ENCODE assay signal across 13 cellular contexts in the genomic region with DNA sequence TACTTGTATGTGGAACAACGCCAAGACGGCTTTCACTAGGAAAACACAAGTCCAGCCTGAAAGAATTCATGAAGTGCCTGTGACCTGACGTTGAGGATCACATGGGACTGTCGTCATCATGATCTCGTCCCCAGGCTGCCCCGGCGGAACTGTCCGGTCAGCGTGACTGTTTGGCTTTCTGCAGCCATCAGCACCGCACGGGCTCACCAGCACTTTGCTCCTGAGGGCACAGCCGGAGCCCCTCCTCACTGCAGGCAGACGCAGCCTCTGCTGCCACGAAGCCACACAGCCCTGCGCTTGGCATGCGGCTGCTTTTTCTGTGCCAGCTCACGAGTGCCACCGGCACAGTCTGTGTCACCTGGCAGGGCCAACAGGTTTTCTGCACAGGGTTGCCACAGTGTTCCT. TPM values are rescaled to one million over a fixed set of nuclear protein-coding genes. Genes with fewer than 3 reads are reported as not detected.
DNase-seq lines count a peak whose midpoint lies in the region; ATAC-seq, FAIRE-seq and TF ChIP-seq lines count a peak whose summit lies in the region.
"Had no signal": no experiment of that assay in that cellular context is flagged by ENCODE, and none has a peak within 500 bp of the region (broad histone marks: within the 10 kb centered on the region; RNA-seq: fewer than 3 reads in every experiment).

No MANE protein-coding gene starts in this region.

- H3F3A ChIP-seq in GM23338 (replicated peaks; ENCODE audit: low read depth) = peaks cover under 1% of the 10 kb centered on the region

- ATAC-seq in left cardiac atrium (peak; percentile 70 to 77), GM23338 (no peak), HG02840 (IDR thresholded peaks at IDR 0.05; ENCODE audit: low FRiP score, unreplicated experiment) (no peak), HG02588 (IDR thresholded peaks at IDR 0.05; ENCODE audit: unreplicated experiment) (no peak), HG02885 (IDR thresholded peaks at IDR 0.05; ENCODE audit: poor library complexity, unreplicated experiment) (no peak)

- H3K27ac Mint-ChIP-seq in astrocyte (ENCODE audit: unreplicated experiment) (no peak overlapping the region), GM23338 (no peak overlapping the region)

- peak overlapping the region; percentile 55 for H3K9ac ChIP-seq in astrocyte (ENCODE audit: low read length)

- H3K27ac ChIP-seq in astrocyte (ENCODE audit: low read depth, low read length) = peak overlapping the region; percentile 68
- H3K27ac ChIP-seq in GM23338 (ENCODE audit: low read depth) = no peak overlapping the region
- H3K27ac ChIP-seq: HL-60, neutrophil had no signal

- no peaks in the 10 kb centered on the region for H3K9me3 ChIP-seq in astrocyte (ENCODE audit: insufficient read depth, low read depth, low read length)
- H3K9me3 ChIP-seq: neutrophil had no signal

- FAIRE-seq in astrocyte (lab: Jason Lieb, UNC) = no peak
- FAIRE-seq: colon had no signal

- H2AFZ ChIP-seq in astrocyte (ENCODE audit: low read depth, low read length) (no peak overlapping the region), GM23338 (no peak overlapping the region)

- no peaks in the 10 kb centered on the region for H3K9me3 Mint-ChIP-seq in astrocyte (ENCODE audit: unreplicated experiment)
- no peaks in the 10 kb centered on the region for H3K9me3 Mint-ChIP-seq in GM23338

- intact Hi-C loops in left cardiac atrium (cut with DNase I) = no loop called here

- H3K27me3 Mint-ChIP-seq in astrocyte (ENCODE audit: low read depth, unreplicated experiment) (no peaks in the 10 kb centered on the region), GM23338 (ENCODE audit: insufficient read depth, low read depth, poor library complexity) (peaks cover 10% of the 10 kb centered on the region)

- H4K20me1 ChIP-seq in astrocyte (ENCODE audit: insufficient read depth, low read length) = peaks cover 8% of the 10 kb centered on the region
- H4K20me1 ChIP-seq in GM23338 (replicated peaks; ENCODE audit: insufficient read depth) = 0 out of 2 replicates have a peak, but pooled peaks cover 3% of the 10 kb centered on the region

- POLR2A ChIA-PET in BJ (lab: Charles Lee) = no interaction called here

- no peak overlapping the region for H3K4me3 Mint-ChIP-seq in astrocyte (ENCODE audit: unreplicated experiment)
- H3K4me3 Mint-ChIP-seq in GM23338 = no peak overlapping the region

- H3K79me2 ChIP-seq in astrocyte (ENCODE audit: insufficient read depth, low read length) (peaks cover 14% of the 10 kb centered on the region), GM23338 (replicated peaks; ENCODE audit: insufficient read depth) (peaks cover 17% of the 10 kb centered on the region; the same call in 1 of the 2 replicates)

- H3K4me1 Mint-ChIP-seq in astrocyte (ENCODE audit: low read depth, unreplicated experiment) (no peaks in the 10 kb centered on the region), GM23338 (no peaks in the 10 kb centered on the region)

- H3K36me3 Mint-ChIP-seq in astrocyte (ENCODE audit: low read depth, unreplicated experiment) = peaks cover 25% of the 10 kb centered on the region
- peaks cover 76% of the 10 kb centered on the region for H3K36me3 Mint-ChIP-seq in GM23338 (ENCODE audit: low read depth)

- CTCF ChIA-PET in BJ (lab: Yijun Ruan, JAX) = interaction anchor here (1.0 kb wide), 1 partner anchor 81 kb away, joined by 4 read pairs; no protein-coding TSS in a partner anchor

- no peaks in the 10 kb centered on the region for H3K9me2 ChIP-seq in GM23338 (ENCODE audit: insufficient read depth)

- H3K4me2 ChIP-seq in astrocyte (ENCODE audit: low read length) (peak overlapping the region; percentile 25), GM23338 (no peak overlapping the region)

- peaks cover 10% of the 10 kb centered on the region for H3K4me1 ChIP-seq in astrocyte (ENCODE audit: insufficient read depth, low read length)
- H3K4me1 ChIP-seq in GM23338 (ENCODE audit: insufficient read depth) = no peaks in the 10 kb centered on the region

- TF ChIP-seq CTCF in BJ (IDR thresholded peaks at IDR 0.05; ENCODE audit: insufficient read depth, low read depth, low read length) (no peak), astrocyte (IDR thresholded peaks at IDR 0.05; ENCODE audit: insufficient read depth, low read depth, low read length) (no peak), GM23338 (conservative IDR thresholded peaks at IDR 0.05; ENCODE audit: low read depth in 2 of 2) (no peak)

- H3K36me3 ChIP-seq in BJ (ENCODE audit: control insufficient read depth, insufficient read depth, low read length) (peaks cover 14% of the 10 kb centered on the region), astrocyte (ENCODE audit: insufficient read depth, low read length) (peaks cover 27% of the 10 kb centered on the region), GM23338 (ENCODE audit: insufficient read depth) (peaks cover 12% of the 10 kb centered on the region; the same call in 1 of the 2 replicates)
- H3K36me3 ChIP-seq: neutrophil had no signal

- DNase-seq in BJ (ENCODE audit: low read depth) (peak; percentile 80), astrocyte (ENCODE audit: low read depth) (peak; percentile 56), left cardiac atrium (peak; percentile 72), renal cortical epithelial cell (ENCODE audit: low read depth) (peak; percentile 62), GM23338 (ENCODE audit: low spot score) (no peak)
- DNase-seq: activated CD4-positive, alpha-beta T cell treated with anti-CD3 and anti-CD28 coated beads for 48 hours; NCI-H510A had no signal

- H3K4me3 ChIP-seq in BJ (ENCODE audit: low read depth, low read length) (no peak overlapping the region), astrocyte (ENCODE audit: insufficient read depth, low read depth, low read length) (no peak overlapping the region), GM23338 (no peak overlapping the region)

- H3K27me3 ChIP-seq in BJ (ENCODE audit: control insufficient read depth, insufficient read depth, low read length) = no peaks in the 10 kb centered on the region
- no peaks in the 10 kb centered on the region for H3K27me3 ChIP-seq in astrocyte (ENCODE audit: insufficient read depth, low read length)
- H3K27me3 ChIP-seq in GM23338 (ENCODE audit: insufficient read depth) = no peaks in the 10 kb centered on the region
- H3K27me3 ChIP-seq: neutrophil had no signal

TF ChIP-seq in GM23338, 12 proteins besides CTCF, POLR2A, EP300 and RAD21:
- TF ChIP-seq EZH2 (IDR thresholded peaks at IDR 0.05; ENCODE audit: low read depth, unreplicated experiment) = no peak

RNA-seq across cellular contexts. Expression of a gene that starts 9.4 kb away (rescaled TPM):
- 15.6 and 21.7 TPM in 2 replicates for polyA plus RNA-seq in BJ (2011; rRNA removed)
- 8.7 and 15.9 TPM in 2 replicates for polyA minus RNA-seq in BJ (2011; rRNA and poly(A)+ RNA removed)
- total RNA-seq in astrocyte = 32.1 and 43.0 TPM in 2 replicates
- 10 to 100 TPM; 17.8 to 28.3 TPM for total RNA-seq in left cardiac atrium
- total RNA-seq in renal cortical epithelial cell = 30.7 and 36.5 TPM in 2 replicates
- 55.0 and 79.1 TPM in 2 replicates for total RNA-seq in GM23338 (2014; rRNA removed; shearing (Covaris generic))
- 48.0 and 54.5 TPM in 2 replicates for polyA plus RNA-seq in GM23338 (2016; fragmentation: Nextera tagmentation; extraction: Ambion mirVana)

RNA-seq across cellular contexts. Expression of a gene that starts 34.7 kb away (rescaled TPM):
- polyA plus RNA-seq in BJ (2011; rRNA removed) (177 and 222 TPM in 2 replicates), GM23338 (2016; fragmentation: Nextera tagmentation; extraction: Ambion mirVana) (57.9 and 63.3 TPM in 2 replicates)
- polyA minus RNA-seq in BJ (2011; rRNA and poly(A)+ RNA removed) = 87.6 and 107 TPM in 2 replicates
- total RNA-seq in astrocyte (109 and 121 TPM in 2 replicates), left cardiac atrium (100 to 1,000 TPM; 124 to 136 TPM), renal cortical epithelial cell (164 and 234 TPM in 2 replicates)
- total RNA-seq in GM23338 (2014; rRNA removed; shearing (Covaris generic)) = 143 and 145 TPM in 2 replicates

Comparison
In these comparisons a context has a peak if more than half of its experiments do, and no peak if none do; other contexts are left out.
1. ATAC-seq: peak in left cardiac atrium (2 of 2); none in GM23338 (single experiment), HG02840 (single experiment), HG02588 (single experiment) and HG02885 (single experiment).